12 cellular contexts compared by ENCODE assay signal in the genomic region with DNA sequence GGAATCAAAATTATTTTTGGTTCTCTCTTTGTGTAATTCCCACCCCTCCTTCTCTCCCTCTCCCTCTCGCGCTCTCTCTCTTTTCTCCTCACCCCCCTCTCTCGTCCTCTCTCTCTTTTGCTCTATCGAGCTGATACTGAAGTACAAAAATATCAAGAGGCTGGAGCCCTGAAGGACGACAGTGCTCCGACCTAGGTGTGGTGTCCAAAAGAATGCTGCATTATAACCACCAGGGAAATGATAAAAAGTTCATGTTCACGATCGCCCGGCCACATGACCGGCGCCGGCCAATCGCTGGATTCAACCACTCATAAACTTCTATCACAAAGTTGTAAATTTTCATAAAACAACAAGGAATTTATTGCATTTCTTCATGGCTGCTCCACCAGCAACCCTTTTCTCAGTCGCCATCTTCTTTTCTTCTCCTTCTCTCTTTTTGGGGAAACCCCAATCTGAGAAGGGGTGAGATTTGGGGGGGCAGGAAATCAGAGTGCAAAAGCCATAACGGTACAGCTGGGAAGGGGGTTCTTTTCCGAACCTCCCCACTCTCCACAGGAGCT. TPM values are rescaled to one million over a fixed set of nuclear protein-coding genes. Genes with fewer than 3 reads are reported as not detected.
DNase-seq lines count a peak whose midpoint lies in the region; ATAC-seq and TF ChIP-seq lines count a peak whose summit lies in the region.
"Had no signal": no experiment of that assay in that cellular context is flagged by ENCODE, and none has a peak within 500 bp of the region (broad histone marks: within the 10 kb centered on the region; RNA-seq: fewer than 3 reads in every experiment).

A gene (minus strand): TSS at position 217 of the 560 bp plus-strand sequence. CDS start 6,836 bp downstream, outside the sequence.

- intact Hi-C loops in ovary (cut with DNase I): no loop called here
- intact Hi-C loops in activated CD8-positive, alpha-beta T cell treated with anti-CD3 and anti-CD28 coated beads for 36 hours (cut with micrococcal nuclease): no loop called here

- H3K4me1 ChIP-seq in Loucy (ENCODE audit: insufficient read depth, low read length, poor library complexity, severe bottlenecking) (peaks cover 48% of the 10 kb centered on the region), ovary (ENCODE audit: insufficient read depth) (no peaks in the 10 kb centered on the region)

- H3K9ac ChIP-seq in Loucy (ENCODE audit: low read depth, low read length, poor library complexity, severe bottlenecking): peak within 1 kb of the TSS; percentile 100

- peaks cover 16% of the 10 kb centered on the region for H3K4me1 Mint-ChIP-seq in activated CD8-positive, alpha-beta T cell treated with anti-CD3 and anti-CD28 coated beads for 36 hours (ENCODE audit: low read depth)
- H3K4me1 Mint-ChIP-seq in stimulated activated naive B cell treated with anti-CD40 and anti-IgM and Interleukin-4, amounts not matched to agents 10 μg/mL and 1 μg/mL and 100 μg/mL, for 72 hours: peaks cover 7 to 9% of the 10 kb centered on the region in 2 donors

- H3K79me2 ChIP-seq in Loucy (ENCODE audit: insufficient read depth, low read length): peaks cover 100% of the 10 kb centered on the region

- no peak within 1 kb of the TSS for H3K27ac Mint-ChIP-seq in activated CD8-positive, alpha-beta T cell treated with anti-CD3 and anti-CD28 coated beads for 36 hours
- no peak within 1 kb of the TSS for H3K27ac Mint-ChIP-seq in stimulated activated naive B cell treated with anti-CD40 and anti-IgM and Interleukin-4, amounts not matched to agents 10 μg/mL and 1 μg/mL and 100 μg/mL, for 72 hours

- H3K36me3 ChIP-seq in Loucy (ENCODE audit: insufficient read depth, low read length) (peaks cover 29% of the 10 kb centered on the region), ovary (no peaks in the 10 kb centered on the region)

- H3K9me3 ChIP-seq in Loucy (ENCODE audit: insufficient read depth, low read depth, low read length): no peaks in the 10 kb centered on the region
- H3K9me3 ChIP-seq in ovary: peaks cover 0 to 18% of the 10 kb centered on the region in 2 donors

- no peaks in the 10 kb centered on the region for H3K9me3 Mint-ChIP-seq in activated CD8-positive, alpha-beta T cell treated with anti-CD3 and anti-CD28 coated beads for 36 hours
- no peaks in the 10 kb centered on the region for H3K9me3 Mint-ChIP-seq in stimulated activated naive B cell treated with anti-CD40 and anti-IgM and Interleukin-4, amounts not matched to agents 10 μg/mL and 1 μg/mL and 100 μg/mL, for 72 hours

- no peak for TF ChIP-seq EP300 in ovary (IDR thresholded peaks at IDR 0.05)

- 3 to 6% (median 4%) methylated on average over 16 of the region's 16 CpGs for WGBS in ovary, 3 donors

- no peak within 1 kb of the TSS for H3K27ac ChIP-seq in ovary
- H3K27ac ChIP-seq: dorsolateral prefrontal cortex had no signal

- ATAC-seq in activated CD8-positive, alpha-beta T cell treated with anti-CD3 and anti-CD28 coated beads for 36 hours: no peak
- no peak for ATAC-seq in stimulated activated naive B cell treated with anti-CD40 and anti-IgM and Interleukin-4, amounts not matched to agents 10 μg/mL and 1 μg/mL and 100 μg/mL, for 72 hours (replicated peaks)

- H3K36me3 Mint-ChIP-seq in activated CD8-positive, alpha-beta T cell treated with anti-CD3 and anti-CD28 coated beads for 36 hours (ENCODE audit: low read depth): no peaks in the 10 kb centered on the region
- no peaks in the 10 kb centered on the region for H3K36me3 Mint-ChIP-seq in stimulated activated naive B cell treated with anti-CD40 and anti-IgM and Interleukin-4, amounts not matched to agents 10 μg/mL and 1 μg/mL and 100 μg/mL, for 72 hours

- no peaks in the 10 kb centered on the region for H3K9me2 ChIP-seq in Loucy (replicated peaks; ENCODE audit: low read depth, low read length)

- TF ChIP-seq POLR2A in ovary (IDR thresholded peaks at IDR 0.05): no peak

- H3K27me3 Mint-ChIP-seq in activated CD8-positive, alpha-beta T cell treated with anti-CD3 and anti-CD28 coated beads for 36 hours: peaks cover 83% of the 10 kb centered on the region
- H3K27me3 Mint-ChIP-seq in stimulated activated naive B cell treated with anti-CD40 and anti-IgM and Interleukin-4, amounts not matched to agents 10 μg/mL and 1 μg/mL and 100 μg/mL, for 72 hours: peaks cover 73 to 95% of the 10 kb centered on the region in 2 donors

- H2AFZ ChIP-seq in Loucy (ENCODE audit: low read length): no peak within 1 kb of the TSS

- H3K4me2 ChIP-seq in Loucy (ENCODE audit: low read depth, low read length, poor library complexity, severe bottlenecking): peak within 1 kb of the TSS; percentile 98

- H3K27me3 ChIP-seq in Loucy (ENCODE audit: insufficient read depth, low read length, poor library complexity, severe bottlenecking) (peaks cover 53% of the 10 kb centered on the region), ovary (peaks cover 5% of the 10 kb centered on the region)

- no peak within 1 kb of the TSS for H3K4me3 Mint-ChIP-seq in activated CD8-positive, alpha-beta T cell treated with anti-CD3 and anti-CD28 coated beads for 36 hours
- no peak within 1 kb of the TSS for H3K4me3 Mint-ChIP-seq in stimulated activated naive B cell treated with anti-CD40 and anti-IgM and Interleukin-4, amounts not matched to agents 10 μg/mL and 1 μg/mL and 100 μg/mL, for 72 hours

- TF ChIP-seq CTCF in Loucy (conservative IDR thresholded peaks at IDR 0.05; ENCODE audit: low read length) (no peak), ovary (IDR thresholded peaks at IDR 0.05) (no peak)
- TF ChIP-seq CTCF in activated CD8-positive, alpha-beta T cell treated with anti-CD3 and anti-CD28 coated beads for 36 hours (IDR thresholded peaks at IDR 0.05): no peak

- CTCF ChIA-PET in activated CD8-positive, alpha-beta T cell treated with anti-CD3 and anti-CD28 coated beads for 36 hours (lab: Charles Lee): interaction anchor here (2.7 to 6.3 kb wide), 2 partner anchors 11 to 31 kb away, joined by 11 to 45 read pairs; a partner anchor contains a TSS

- POLR2A ChIA-PET in activated CD8-positive, alpha-beta T cell treated with anti-CD3 and anti-CD28 coated beads for 36 hours (lab: Charles Lee): no interaction called here

- no peaks in the 10 kb centered on the region for H3F3A ChIP-seq in Loucy (ENCODE audit: low read depth)

- DNase-seq in AML-193 (lab: John Stamatoyannopoulos, UW) (peak; percentile 21 to 22), dermis blood vessel endothelial cell (peak; percentile 82), ovary (no peak), retina (no peak), NCI-H82 treated with DMSO at 0.1 percent for 48 hours (lab: John Stamatoyannopoulos, UW; ENCODE audit: unreplicated experiment) (no peak)
- no peak for DNase-seq in activated CD8-positive, alpha-beta T cell treated with anti-CD3 and anti-CD28 coated beads for 36 hours
- no peak for DNase-seq in stimulated activated naive B cell treated with anti-CD40 and anti-IgM and Interleukin-4, amounts not matched to agents 10 μg/mL and 1 μg/mL and 100 μg/mL, for 72 hours
- DNase-seq: activated CD4-positive, alpha-beta T cell treated with anti-CD3 and anti-CD28 coated beads, Interleukin-2, amount 50 U/mL, for 48 hours; dorsolateral prefrontal cortex; NCI-H526 had no signal

- peak within 1 kb of the TSS; percentile 89 for H3K4me3 ChIP-seq in Loucy (ENCODE audit: low read length, poor library complexity, severe bottlenecking)
- H3K4me3 ChIP-seq in ovary: peak within 1 kb of the TSS; percentile 29
- H3K4me3 ChIP-seq: dorsolateral prefrontal cortex, lung had no signal

- peaks cover 47% of the 10 kb centered on the region for H4K20me1 ChIP-seq in Loucy (ENCODE audit: insufficient read depth, low read length, poor library complexity, severe bottlenecking)

RNA-seq across cellular contexts. Expression of the gene that starts here (rescaled TPM):
- total RNA-seq in dermis blood vessel endothelial cell: 7.5 and 11.9 TPM in 2 replicates
- total RNA-seq in ovary: 10 to 100 TPM in 1 of 7 donors, 1 to 10 TPM in 4, under 1 TPM in 2; 0.25 to 10.3 (median 1.7) TPM
- polyA plus RNA-seq in ovary: under 1 TPM; 0.25 to 0.73 TPM
- not detected for total RNA-seq in activated CD8-positive, alpha-beta T cell treated with anti-CD3 and anti-CD28 coated beads for 36 hours

Comparison
In these comparisons a context has a peak if more than half of its experiments do, and no peak if none do; other contexts are left out.
1. DNase-seq: peak in AML-193 (2 of 2) and dermis blood vessel endothelial cell (single experiment); none in ovary (0 of 5), retina (single experiment), activated CD8-positive, alpha-beta T cell treated with anti-CD3 and anti-CD28 coated beads for 36 hours (single experiment), NCI-H82 treated with DMSO at 0.1 percent for 48 hours (single experiment) and stimulated activated naive B cell treated with anti-CD40 and anti-IgM and Interleukin-4, amounts not matched to agents 10 μg/mL and 1 μg/mL and 100 μg/mL, for 72 hours (single experiment).